Comparison of ENCODE assay signal across 9 cellular contexts in genomic region chr16:66382171-66382965, GRCh38. TPM values are rescaled to one million over a fixed set of nuclear protein-coding genes. Genes with fewer than 3 reads are reported as not detected.
DNase-seq lines count a peak whose midpoint lies in the region; ATAC-seq, FAIRE-seq and TF ChIP-seq lines count a peak whose summit lies in the region.
"Had no signal": no experiment of that assay in that cellular context is flagged by ENCODE, and none has a peak within 500 bp of the region (broad histone marks: within the 10 kb centered on the region; RNA-seq: fewer than 3 reads in every experiment).

No MANE protein-coding gene starts in this region.

- no peak for TF ChIP-seq RAD21 in HepG2 (CRISPR knock-in tag; IDR thresholded peaks at IDR 0.05)

- 61% methylated on average over 13 of the region's 13 CpGs for WGBS in HepG2 (ENCODE audit: low lambda C conversion rate)

- peaks cover 41% of the 10 kb centered on the region for H3K4me1 ChIP-seq in HepG2 (ENCODE audit: insufficient read depth, low read length)
- no peaks in the 10 kb centered on the region for H3K4me1 ChIP-seq in uterus

- intact Hi-C loops in HepG2 (cut with micrococcal nuclease; ENCODE audit: unreplicated experiment), result no loop called here
- intact Hi-C loops in uterus (cut with DNase I; ENCODE audit: low total_unique reads), result no loop called here

- DNase-seq in LHCN-M2 (ENCODE audit: low read depth), result peak; percentile 28
- DNase-seq in dedifferentiated amniotic fluid mesenchymal stem cell (ENCODE audit: extremely low spot score), result peak; percentile 36
- DNase-seq in HepG2 (ENCODE audit: low spot score), result no peak
- peak in 1 of 2 donors; percentile 48 for DNase-seq in uterus
- no peak for DNase-seq in Ammon's horn (ENCODE audit: low spot score)
- DNase-seq: NCI-H524 had no signal

- no peak for FAIRE-seq in HepG2 (lab: Jason Lieb, UNC)

- H3K4me3 ChIP-seq in HepG2 (replicated peaks in 1 of 3; ENCODE audit: insufficient read depth in 1 of 3, low read depth in 2 of 3, low read length in 3 of 3) (no peak overlapping the region), uterus (no peak overlapping the region)

- H3K9ac ChIP-seq in HepG2 (ENCODE audit: insufficient read depth, low read depth, low read length), result no peak overlapping the region

- no peaks in the 10 kb centered on the region for H3K79me2 ChIP-seq in HepG2 (ENCODE audit: insufficient read depth, low read length)

- no peak for TF ChIP-seq EP300 in HepG2 (IDR thresholded peaks at IDR 0.05; ENCODE audit: low read depth in 2 of 2, low read length in 2 of 2)
- TF ChIP-seq EP300 in HepG2 (CRISPR knock-in tag; IDR thresholded peaks at IDR 0.05; ENCODE audit: borderline replicate concordance), result no peak

- H4K20me1 ChIP-seq in HepG2 (ENCODE audit: insufficient read depth, low read length), result no peaks in the 10 kb centered on the region

- H3K27me3 ChIP-seq in HepG2 (ENCODE audit: control insufficient read depth in 1 of 2, insufficient read depth in 2 of 2, low read length in 2 of 2), result 0 out of 5 replicates have a peak, but pooled peaks cover 0 to 3% of the 10 kb centered on the region in 2 experiments
- H3K27me3 ChIP-seq in uterus, result no peaks in the 10 kb centered on the region

- POLR2A ChIA-PET in HepG2 (lab: Yijun Ruan, JAX), result no interaction called here

- H3K27ac ChIP-seq in HepG2 (ENCODE audit: extremely low read length, insufficient read depth, low read length), result no peak overlapping the region
- peak overlapping the region; percentile 64 to 79 for H3K27ac ChIP-seq in uterus

- no peaks in the 10 kb centered on the region for H3K36me3 ChIP-seq in HepG2 (replicated peaks in 1 of 2; ENCODE audit: control insufficient read depth in 1 of 2, insufficient read depth in 2 of 2, low read length in 2 of 2)
- no peaks in the 10 kb centered on the region for H3K36me3 ChIP-seq in uterus

- H2AFZ ChIP-seq in HepG2 (ENCODE audit: low read length), result no peak overlapping the region

- H3K9me3 ChIP-seq in HepG2 (ENCODE audit: low read length) (no peaks in the 10 kb centered on the region), uterus (no peaks in the 10 kb centered on the region)

- no peak overlapping the region for H3K4me2 ChIP-seq in HepG2 (ENCODE audit: low read depth, low read length)

- BruUV-seq in HepG2 (replicated peaks; lab: Mats Ljungman, UMichigan), result no TSS peak

- CTCF ChIA-PET in HepG2 (lab: Yijun Ruan, JAX; ENCODE audit: low intra/inter-chr PET ratio, low total read pairs), result no interaction called here

- ATAC-seq in HepG2, result no peak
- no peak for ATAC-seq in GM19324 (IDR thresholded peaks at IDR 0.05; ENCODE audit: low FRiP score, unreplicated experiment)
- no peak for ATAC-seq in GM18861 (IDR thresholded peaks at IDR 0.05; ENCODE audit: unreplicated experiment)

- TF ChIP-seq POLR2A in HepG2 (IDR thresholded peaks at IDR 0.05; ENCODE audit: insufficient read depth in 1 of 2, low read depth in 2 of 2, low read length in 2 of 2), result no peak
- TF ChIP-seq POLR2A in uterus (IDR thresholded peaks at IDR 0.05), result no peak

- in situ Hi-C loops in HepG2 (cut with HindIII; ENCODE audit: extremely low pct_ligation_motif_present, low pct_unique_long_range_greater_than_20kb), result no loop called here

- TF ChIP-seq CTCF in HepG2 (CRISPR knock-in tag; IDR thresholded peaks at IDR 0.05) (0 out of 2 replicates have a peak, but pooled peaks have one; percentile 11), uterus (IDR thresholded peaks at IDR 0.05) (no peak)

TF ChIP-seq in HepG2, 621 proteins besides CTCF, POLR2A, EP300 and RAD21:
- TF ChIP-seq ZNF737 (CRISPR knock-in tag; IDR thresholded peaks at IDR 0.05; ENCODE audit: borderline replicate concordance) (no peak), CHD2 (IDR thresholded peaks at IDR 0.05; ENCODE audit: low read depth, low read length) (no peak), MYPOP (CRISPR knock-in tag; IDR thresholded peaks at IDR 0.05) (no peak), MIER2 (CRISPR knock-in tag; IDR thresholded peaks at IDR 0.05) (no peak), MLLT10 (CRISPR knock-in tag; IDR thresholded peaks at IDR 0.05) (no peak)

RNA-seq across cellular contexts. Expression of gene CDH5, which starts 15.9 kb away (rescaled TPM):
- not detected in 2 replicates for total RNA-seq in LHCN-M2 (2014; rRNA removed)
- polyA plus RNA-seq in LHCN-M2 (2012), result not detected
- total RNA-seq in HepG2 (2016; rRNA removed; fragmentation: Illumina TruSeq; extraction: Trizol), result 0.34 and 0.71 TPM in 2 replicates
- total RNA-seq in HepG2 (2016; cell fraction: cytosol; rRNA removed; fragmentation: Illumina TruSeq; extraction: Trizol; ENCODE audit: low read depth), result not detected in 2 replicates
- 0.37 and 0.46 TPM in 2 replicates for total RNA-seq in HepG2 (2016; cell fraction: insoluble cytoplasmic fraction; rRNA removed; fragmentation: Illumina TruSeq; extraction: Trizol)
- 0.15 and 0.24 TPM in 2 replicates for total RNA-seq in HepG2 (2016; cell fraction: membrane; rRNA removed; fragmentation: Illumina TruSeq; extraction: Trizol)
- 0.53 and 0.99 TPM in 2 replicates for total RNA-seq in HepG2 (2016; cell fraction: nucleus; rRNA removed; fragmentation: Illumina TruSeq; extraction: Trizol)
- polyA plus RNA-seq in HepG2 (2011; rRNA removed), result 1.0 and 1.1 TPM in 2 replicates
- polyA plus RNA-seq in HepG2 (2011; cell fraction: cytosol; rRNA removed), result 0.85 and 1.1 TPM in 2 replicates
- polyA plus RNA-seq in HepG2 (2011; cell fraction: nucleus; rRNA removed), result 0.78 and 1.3 TPM in 2 replicates
- 0.63 and 2.2 TPM in 2 replicates for polyA plus RNA-seq in HepG2 (2012)
- polyA plus RNA-seq in HepG2 (2016; cell fraction: cytosol; fragmentation: Illumina TruSeq; extraction: Trizol; ENCODE audit: low read depth), result 0.03 and 0.07 TPM in 2 replicates
- 0.11 and 0.25 TPM in 2 replicates for polyA plus RNA-seq in HepG2 (2016; cell fraction: insoluble cytoplasmic fraction; fragmentation: Illumina TruSeq; extraction: Trizol; ENCODE audit: low read depth)
- 0.09 and 0.19 TPM in 2 replicates for polyA plus RNA-seq in HepG2 (2016; cell fraction: membrane; fragmentation: Illumina TruSeq; extraction: Trizol; ENCODE audit: low read depth)
- polyA plus RNA-seq in HepG2 (2016; cell fraction: nucleus; fragmentation: Illumina TruSeq; extraction: Trizol; ENCODE audit: insufficient read depth, low read depth), result 0.67 and 0.83 TPM in 2 replicates
- polyA minus RNA-seq in HepG2 (2011; rRNA and poly(A)+ RNA removed; ENCODE audit: low replicate concordance), result 1.8 and 2.9 TPM in 2 replicates
- polyA minus RNA-seq in HepG2 (2011; cell fraction: cytosol; rRNA and poly(A)+ RNA removed), result 0.35 and 1.8 TPM in 2 replicates
- 0.99 and 3.0 TPM in 2 replicates for polyA minus RNA-seq in HepG2 (2011; cell fraction: nucleus; rRNA and poly(A)+ RNA removed)
- 100 to 1,000 TPM in 1 of 4 donors, 10 to 100 TPM in 3; 31.2 to 126 (median 70.6) TPM for total RNA-seq in uterus
- total RNA-seq: activated CD8-positive, alpha-beta memory T cell treated with anti-CD3 and anti-CD28 coated beads for 36 hours had no signal

RNA-seq across cellular contexts. Expression of gene BEAN1, which starts 44.7 kb away (rescaled TPM):
- total RNA-seq in LHCN-M2 (2014; rRNA removed) (0.19 and 1.4 TPM in 2 replicates), HepG2 (2016; rRNA removed; fragmentation: Illumina TruSeq; extraction: Trizol) (0.29 and 0.53 TPM in 2 replicates), uterus (1 to 10 TPM in 1 of 4 donors, under 1 TPM in 1, not detected in 2; 0.52 to 3.9 TPM)
- polyA plus RNA-seq in LHCN-M2 (2012), result 2.1 TPM
- 1.9 TPM in 2 replicates for total RNA-seq in HepG2 (2016; cell fraction: cytosol; rRNA removed; fragmentation: Illumina TruSeq; extraction: Trizol; ENCODE audit: low read depth)
- total RNA-seq in HepG2 (2016; cell fraction: insoluble cytoplasmic fraction; rRNA removed; fragmentation: Illumina TruSeq; extraction: Trizol), result 0.25 and 0.54 TPM in 2 replicates
- 0.56 and 1.5 TPM in 2 replicates for total RNA-seq in HepG2 (2016; cell fraction: membrane; rRNA removed; fragmentation: Illumina TruSeq; extraction: Trizol)
- total RNA-seq in HepG2 (2016; cell fraction: nucleus; rRNA removed; fragmentation: Illumina TruSeq; extraction: Trizol), result 0.65 TPM in 1 of 2 replicates, not detected in the other
- 1.4 and 3.9 TPM in 2 replicates for polyA plus RNA-seq in HepG2 (2011; rRNA removed)
- polyA plus RNA-seq in HepG2 (2011; cell fraction: cytosol; rRNA removed), result 2.0 and 2.5 TPM in 2 replicates
- polyA plus RNA-seq in HepG2 (2011; cell fraction: nucleus; rRNA removed), result 3.4 and 5.2 TPM in 2 replicates
- 1.6 and 4.4 TPM in 2 replicates for polyA plus RNA-seq in HepG2 (2012)
- polyA plus RNA-seq in HepG2 (2016; cell fraction: cytosol; fragmentation: Illumina TruSeq; extraction: Trizol; ENCODE audit: low read depth), result 2.9 and 4.2 TPM in 2 replicates
- polyA plus RNA-seq in HepG2 (2016; cell fraction: insoluble cytoplasmic fraction; fragmentation: Illumina TruSeq; extraction: Trizol; ENCODE audit: low read depth), result 0.10 TPM in 1 of 2 replicates, not detected in the other
- polyA plus RNA-seq in HepG2 (2016; cell fraction: membrane; fragmentation: Illumina TruSeq; extraction: Trizol; ENCODE audit: low read depth), result 2.4 and 2.8 TPM in 2 replicates
- 0.81 and 1.1 TPM in 2 replicates for polyA plus RNA-seq in HepG2 (2016; cell fraction: nucleus; fragmentation: Illumina TruSeq; extraction: Trizol; ENCODE audit: insufficient read depth, low read depth)
- polyA minus RNA-seq in HepG2 (2011; rRNA and poly(A)+ RNA removed; ENCODE audit: low replicate concordance), result 0.21 and 3.5 TPM in 2 replicates
- polyA minus RNA-seq in HepG2 (2011; cell fraction: cytosol; rRNA and poly(A)+ RNA removed), result 1.7 TPM in 1 of 2 replicates, not detected in the other
- 1.5 and 1.9 TPM in 2 replicates for polyA minus RNA-seq in HepG2 (2011; cell fraction: nucleus; rRNA and poly(A)+ RNA removed)
- total RNA-seq: activated CD8-positive, alpha-beta memory T cell treated with anti-CD3 and anti-CD28 coated beads for 36 hours had no signal

Comparison
In these comparisons a context has a peak if more than half of its experiments do, and no peak if none do; other contexts are left out.
1. DNase-seq: peak in LHCN-M2 (single experiment) and dedifferentiated amniotic fluid mesenchymal stem cell (single experiment); none in HepG2 (single experiment) and Ammon's horn (single experiment).
2. RNA of gene CDH5, which starts 15.9 kb away (total RNA-seq): 31.2 to 126 TPM in uterus; 0.15 to 0.99 TPM in HepG2 and not detected in LHCN-M2; every median in the first group is over 10 times any median in the second.